16 cellular contexts compared by ENCODE assay signal in the genomic region with DNA sequence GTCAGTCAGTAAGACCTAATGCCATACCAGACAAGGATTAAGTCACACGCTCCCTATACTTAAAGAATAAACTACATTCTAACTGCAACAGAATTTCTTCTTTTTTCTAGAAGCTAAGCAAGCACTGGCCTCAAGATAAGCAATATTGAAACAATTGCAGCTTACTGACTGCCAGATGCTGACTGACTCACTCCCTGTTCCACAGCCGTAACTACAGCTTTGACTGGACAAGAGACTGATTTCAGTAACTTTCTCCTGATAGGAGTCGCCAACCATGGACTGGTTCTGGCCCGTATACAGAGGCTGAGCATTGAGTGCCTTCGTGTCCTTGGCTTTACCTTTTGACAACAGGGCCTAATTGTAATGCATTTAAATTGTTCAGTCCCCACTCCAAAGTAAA.
DNase-seq lines count a peak whose midpoint lies in the region; ATAC-seq and TF ChIP-seq lines count a peak whose summit lies in the region.
"Had no signal": no experiment of that assay in that cellular context is flagged by ENCODE, and none has a peak within 500 bp of the region (broad histone marks: within the 10 kb centered on the region; RNA-seq: fewer than 3 reads in every experiment).

No MANE protein-coding gene starts in this region.

- H3K4me3 Mint-ChIP-seq in activated T-cell treated with anti-CD3 and anti-CD28 coated beads, Interleukin-2, amount 50 U/mL, for 4 hours = no peak overlapping the region
- H3K4me3 Mint-ChIP-seq in stimulated activated memory B cell treated with anti-CD40 and anti-IgM and Interleukin-4, amounts not matched to agents 10 μg/mL and 1 μg/mL and 100 μg/mL, for 72 hours = no peak overlapping the region
- H3K4me3 Mint-ChIP-seq: activated B cell treated with CpG ODN at 0.5 μM for 24 hours, HFFc6 had no signal

- ATAC-seq in activated naive CD4-positive, alpha-beta T cell treated with anti-CD3 and anti-CD28 coated beads, Interleukin-2, amount 50 U/mL, for 72 hours = peak; percentile 82 to 100
- ATAC-seq in activated T-cell treated with anti-CD3 and anti-CD28 coated beads, Interleukin-2, amount 50 U/mL, for 4 hours = peak; percentile 54 to 65
- no peak for ATAC-seq in GM18505 (IDR thresholded peaks at IDR 0.05; ENCODE audit: unreplicated experiment)
- no peak for ATAC-seq in stimulated activated memory B cell treated with anti-CD40 and anti-IgM and Interleukin-4, amounts not matched to agents 10 μg/mL and 1 μg/mL and 100 μg/mL, for 72 hours

- H3K4me3 ChIP-seq in fibroblast of mammary gland (ENCODE audit: control insufficient read depth, low read depth, low read length) = no peak overlapping the region
- no peak overlapping the region for H3K4me3 ChIP-seq in retinal pigment epithelial cell (ENCODE audit: low read length)
- H3K4me3 ChIP-seq: lung, Peyer's patch, thoracic aorta had no signal

- H3K27ac Mint-ChIP-seq in activated naive CD4-positive, alpha-beta T cell treated with anti-CD3 and anti-CD28 coated beads, Interleukin-2, amount 50 U/mL, for 72 hours = peak overlapping the region in 1 of 2 donors; percentile 82
- no peak overlapping the region for H3K27ac Mint-ChIP-seq in stimulated activated memory B cell treated with anti-CD40 and anti-IgM and Interleukin-4, amounts not matched to agents 10 μg/mL and 1 μg/mL and 100 μg/mL, for 72 hours
- H3K27ac Mint-ChIP-seq: activated B cell treated with CpG ODN at 0.5 μM for 24 hours, HFFc6 had no signal

- DNase-seq in activated naive CD4-positive, alpha-beta T cell treated with anti-CD3 and anti-CD28 coated beads, Interleukin-2, amount 50 U/mL, for 72 hours (ENCODE audit: low spot score in 2 of 2) = peak in 1 of 2 donors; percentile 47
- no peak for DNase-seq in activated naive CD4-positive, alpha-beta T cell treated with Interleukin-2 at 50 U/mL for 16 hours
- no peak for DNase-seq in activated T-cell treated with anti-CD3 and anti-CD28 coated beads, Interleukin-2, amount 50 U/mL, for 4 hours
- DNase-seq in fibroblast of mammary gland (ENCODE audit: low read depth) = peak; percentile 43
- DNase-seq in retinal pigment epithelial cell (ENCODE audit: low read depth) = peak; percentile 13
- no peak for DNase-seq in hepatic stellate cell (ENCODE audit: low spot score)
- DNase-seq: activated B cell treated with CpG ODN at 0.5 μM for 24 hours; activated naive CD4-positive, alpha-beta T cell; HFFc6; NCI-H1694 treated with DMSO at 0.1 percent for 48 hours; NCI-H524; Peyer's patch had no signal

- H3K4me1 Mint-ChIP-seq in activated T-cell treated with anti-CD3 and anti-CD28 coated beads, Interleukin-2, amount 50 U/mL, for 4 hours (ENCODE audit: low read depth) = no peaks in the 10 kb centered on the region
- H3K4me1 Mint-ChIP-seq in stimulated activated memory B cell treated with anti-CD40 and anti-IgM and Interleukin-4, amounts not matched to agents 10 μg/mL and 1 μg/mL and 100 μg/mL, for 72 hours = no peaks in the 10 kb centered on the region
- H3K4me1 Mint-ChIP-seq: activated B cell treated with CpG ODN at 0.5 μM for 24 hours had no signal

- H3K27me3 Mint-ChIP-seq in activated T-cell treated with anti-CD3 and anti-CD28 coated beads, Interleukin-2, amount 50 U/mL, for 4 hours (ENCODE audit: low read depth) = no peaks in the 10 kb centered on the region
- no peaks in the 10 kb centered on the region for H3K27me3 Mint-ChIP-seq in stimulated activated memory B cell treated with anti-CD40 and anti-IgM and Interleukin-4, amounts not matched to agents 10 μg/mL and 1 μg/mL and 100 μg/mL, for 72 hours
- H3K27me3 Mint-ChIP-seq: activated B cell treated with CpG ODN at 0.5 μM for 24 hours had no signal

- H3K36me3 Mint-ChIP-seq in activated naive CD4-positive, alpha-beta T cell treated with anti-CD3 and anti-CD28 coated beads, Interleukin-2, amount 50 U/mL, for 72 hours = peaks cover 0 to 18% of the 10 kb centered on the region in 2 donors
- H3K36me3 Mint-ChIP-seq in activated T-cell treated with anti-CD3 and anti-CD28 coated beads, Interleukin-2, amount 50 U/mL, for 4 hours (ENCODE audit: insufficient read depth) = peaks cover 26% of the 10 kb centered on the region
- peaks cover 67% of the 10 kb centered on the region for H3K36me3 Mint-ChIP-seq in stimulated activated memory B cell treated with anti-CD40 and anti-IgM and Interleukin-4, amounts not matched to agents 10 μg/mL and 1 μg/mL and 100 μg/mL, for 72 hours

- H3K9me3 Mint-ChIP-seq in activated naive CD4-positive, alpha-beta T cell treated with anti-CD3 and anti-CD28 coated beads, Interleukin-2, amount 50 U/mL, for 72 hours = no peaks in the 10 kb centered on the region
- no peaks in the 10 kb centered on the region for H3K9me3 Mint-ChIP-seq in activated T-cell treated with anti-CD3 and anti-CD28 coated beads, Interleukin-2, amount 50 U/mL, for 4 hours
- no peaks in the 10 kb centered on the region for H3K9me3 Mint-ChIP-seq in stimulated activated memory B cell treated with anti-CD40 and anti-IgM and Interleukin-4, amounts not matched to agents 10 μg/mL and 1 μg/mL and 100 μg/mL, for 72 hours
- H3K9me3 Mint-ChIP-seq: activated B cell treated with CpG ODN at 0.5 μM for 24 hours, HFFc6 had no signal

- TF ChIP-seq CTCF in fibroblast of mammary gland (conservative IDR thresholded peaks at IDR 0.05; ENCODE audit: control insufficient read depth, insufficient read depth, low read depth, low read length) (no peak), retinal pigment epithelial cell (conservative IDR thresholded peaks at IDR 0.05; ENCODE audit: low read depth, low read length) (no peak)

- no peak for TF ChIP-seq POLR2A in GM18505 (IDR thresholded peaks at IDR 0.05; ENCODE audit: borderline replicate concordance, extremely low read depth, insufficient read depth, insufficient read length)

Comparison
In these comparisons a context has a peak if more than half of its experiments do, and no peak if none do; other contexts are left out.
1. ATAC-seq: peak in activated naive CD4-positive, alpha-beta T cell treated with anti-CD3 and anti-CD28 coated beads, Interleukin-2, amount 50 U/mL, for 72 hours (2 of 2) and activated T-cell treated with anti-CD3 and anti-CD28 coated beads, Interleukin-2, amount 50 U/mL, for 4 hours (2 of 2); none in GM18505 (single experiment) and stimulated activated memory B cell treated with anti-CD40 and anti-IgM and Interleukin-4, amounts not matched to agents 10 μg/mL and 1 μg/mL and 100 μg/mL, for 72 hours (single experiment).
2. DNase-seq: peak in fibroblast of mammary gland (single experiment) and retinal pigment epithelial cell (single experiment); none in activated naive CD4-positive, alpha-beta T cell treated with Interleukin-2 at 50 U/mL for 16 hours (single experiment), activated T-cell treated with anti-CD3 and anti-CD28 coated beads, Interleukin-2, amount 50 U/mL, for 4 hours (single experiment) and hepatic stellate cell (single experiment).